Comparison of ENCODE assay signal across 33 cellular contexts in the genomic region with DNA sequence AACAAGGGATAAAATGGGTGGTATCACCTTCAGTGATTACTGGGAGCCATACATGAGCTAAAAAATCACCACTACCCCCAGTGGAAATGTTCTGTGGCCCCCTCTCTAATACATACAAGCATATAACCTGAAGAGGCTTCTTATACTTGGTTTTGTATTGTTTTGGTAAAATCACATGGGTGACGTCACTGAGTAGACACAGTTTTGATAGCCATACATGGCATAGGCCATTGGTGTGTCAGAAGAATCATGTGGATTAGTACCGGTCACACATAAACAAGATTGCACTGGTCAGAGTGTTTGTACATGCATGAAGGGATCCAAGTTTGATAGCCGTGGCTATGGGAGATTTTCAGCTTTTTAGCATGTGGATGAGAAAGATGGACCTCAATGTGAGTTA.
"Had no signal": no experiment of that assay in that cellular context is flagged by ENCODE, and none has a peak within 500 bp of the region (broad histone marks: within the 10 kb centered on the region; RNA-seq: fewer than 3 reads in every experiment).

No MANE protein-coding gene starts in this region.

- H3K36me3 ChIP-seq: MG63 had no signal

- H3K27me3 ChIP-seq: MG63 had no signal

- H3K27ac ChIP-seq: KMS-11 had no signal

- H3K9ac ChIP-seq: KMS-11 had no signal

- H3K9me3 ChIP-seq: MG63 had no signal

- DNase-seq: Karpas-422, Kasumi-1, MG63, MM.1S, MV-4-11, NCI-H1048, NCI-H1092, NCI-H1092 treated with DMSO at 0.1 percent for 48 hours, NCI-H1105, NCI-H1105 treated with DMSO at 0.1 percent for 48 hours, NCI-H1417 treated with DMSO at 0.1 percent for 48 hours, NCI-H1436, NCI-H1436 treated with DMSO at 0.1 percent for 48 hours, NCI-H146, NCI-H1694, NCI-H1694 treated with DMSO at 0.1 percent for 48 hours, NCI-H187, NCI-H187 treated with DMSO at 0.1 percent for 48 hours, NCI-H1930, NCI-H2029, NCI-H2029 treated with DMSO at 0.1 percent for 48 hours, NCI-H2081, NCI-H2081 treated with DMSO at 0.1 percent for 48 hours, NCI-H2107, NCI-H2171, NCI-H2171 treated with DMSO at 0.1 percent for 48 hours, NCI-H2227 treated with DMSO at 0.1 percent for 48 hours, NCI-H226, NCI-H345, NCI-H446, NCI-H446 treated with DMSO at 0.1 percent for 48 hours, NCI-H510A had no signal

- H3K4me3 ChIP-seq: MG63 had no signal

- H3K4me2 ChIP-seq: KMS-11 had no signal
